Comparison of ENCODE assay signal across 9 cellular contexts in the genomic region with DNA sequence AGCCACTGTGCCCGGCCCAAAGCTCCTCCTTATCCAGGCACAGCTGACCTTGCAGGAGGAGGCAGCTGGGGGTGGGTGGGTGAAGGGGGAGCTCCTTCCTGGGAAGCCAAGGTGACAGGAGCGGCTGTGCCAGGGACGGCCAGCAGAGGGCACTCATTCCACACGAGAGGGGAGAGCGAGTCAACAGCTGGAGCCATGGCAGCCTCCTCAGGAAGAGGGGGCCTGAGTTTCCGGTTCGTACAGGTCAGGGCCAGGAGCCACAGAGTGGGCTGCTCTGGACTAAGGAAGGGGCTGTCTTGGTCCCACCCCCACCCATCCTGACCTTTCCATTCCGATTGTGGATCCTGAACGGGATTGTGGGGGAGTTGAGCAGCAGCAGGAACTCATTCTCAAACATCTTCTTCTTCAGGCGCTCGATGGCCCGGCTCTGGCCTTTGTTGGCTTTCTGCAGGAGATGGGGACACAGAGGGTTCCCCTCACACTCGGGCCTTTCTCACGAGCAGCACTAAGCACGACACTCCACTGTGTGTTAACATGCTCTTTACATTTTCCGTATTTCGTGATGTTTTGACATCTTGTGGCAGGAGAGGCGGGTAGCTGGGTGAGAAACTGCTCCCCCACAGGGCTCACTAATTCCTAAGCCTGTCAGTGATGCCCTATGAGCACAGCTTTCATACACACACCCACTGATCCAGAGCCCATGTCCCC.
A peak's percentile ranks its signal among the peaks of the same experiment; 100 is the strongest.
DNase-seq lines count a peak whose midpoint lies in the region; ATAC-seq lines count a peak whose summit lies in the region.
"Had no signal": no experiment of that assay in that cellular context is flagged by ENCODE, and none has a peak within 500 bp of the region (broad histone marks: within the 10 kb centered on the region; RNA-seq: fewer than 3 reads in every experiment).

No MANE protein-coding gene starts in this region.

- intact Hi-C loops in Right ventricle myocardium superior (cut with DNase I): loop anchor here (10.0 kb wide), 1 partner anchor 264 kb away; no protein-coding TSS in a partner anchor

- DNase-seq in H4 (ENCODE audit: low spot score) (peak; percentile 66), NOMO-1 (lab: John Stamatoyannopoulos, UW; ENCODE audit: unreplicated experiment in 2 of 2) (peak; percentile 17 to 36), Right ventricle myocardium superior (peak; percentile 82), GDM1 (lab: John Stamatoyannopoulos, UW) (no peak), SKM-1 (lab: John Stamatoyannopoulos, UW; ENCODE audit: unreplicated experiment) (no peak)
- DNase-seq in activated T-cell treated with anti-CD3 and anti-CD28 coated beads, Interleukin-2, amount 50 U/mL, for 1 hour: peak; percentile 45
- DNase-seq in stimulated activated CD4-positive, alpha-beta T cell treated with anti-CD3 and anti-CD28 coated beads, Interleukin-4, amount 100 ng/mL, for 1 hour: peak; percentile 50
- DNase-seq in effector CD8-positive, alpha-beta T cell (lab: John Stamatoyannopoulos, UW): no peak
- DNase-seq: activated B cell treated with CpG ODN at 0.5 μM for 24 hours had no signal

- ATAC-seq in Right ventricle myocardium superior (ENCODE audit: poor library complexity): peak; percentile 47

Comparison
In these comparisons a context has a peak if more than half of its experiments do, and no peak if none do; other contexts are left out.
1. DNase-seq: peak in H4 (single experiment), NOMO-1 (2 of 2), activated T-cell treated with anti-CD3 and anti-CD28 coated beads, Interleukin-2, amount 50 U/mL, for 1 hour (single experiment), Right ventricle myocardium superior (single experiment) and stimulated activated CD4-positive, alpha-beta T cell treated with anti-CD3 and anti-CD28 coated beads, Interleukin-4, amount 100 ng/mL, for 1 hour (single experiment); none in GDM1 (single experiment), SKM-1 (single experiment) and effector CD8-positive, alpha-beta T cell (single experiment).